Comparison of ENCODE assay signal across 8 cellular contexts in genomic region chr17:59707971-59708425, GRCh38. TPM values are rescaled to one million over a fixed set of nuclear protein-coding genes. Genes with fewer than 3 reads are reported as not detected.
A peak's percentile ranks its signal among the peaks of the same experiment; 100 is the strongest.
DNase-seq lines count a peak whose midpoint lies in the region; ATAC-seq lines count a peak whose summit lies in the region.

No MANE protein-coding gene starts in this region.

- no peak overlapping the region for H3K4ac ChIP-seq in mesendoderm (ENCODE audit: low read depth, low read length)

- H3K27ac ChIP-seq in Karpas-422 (ENCODE audit: low read length), result peak overlapping the region; percentile 85
- peak overlapping the region; percentile 89 for H3K27ac ChIP-seq in mesendoderm (ENCODE audit: low read depth, low read length)
- peak overlapping the region; percentile 73 to 88 for H3K27ac ChIP-seq in aorta (ENCODE audit: low read depth in 1 of 2, low read length in 2 of 2)

- peak overlapping the region; percentile 83 for H3K23ac ChIP-seq in mesendoderm (ENCODE audit: low read length)

- H3K36me3 ChIP-seq in Karpas-422 (ENCODE audit: insufficient read depth, low read length), result peaks cover 10% of the 10 kb centered on the region; the same call in 1 of the 2 replicates
- no peaks in the 10 kb centered on the region for H3K36me3 ChIP-seq in mesendoderm (ENCODE audit: control insufficient read depth, insufficient read depth, low read length)
- no peaks in the 10 kb centered on the region for H3K36me3 ChIP-seq in aorta (ENCODE audit: control insufficient read depth in 1 of 2, insufficient read depth in 2 of 2, low read length in 1 of 2)

- peak overlapping the region; percentile 86 for H3K4me2 ChIP-seq in Karpas-422 (ENCODE audit: low read depth, low read length, poor library complexity, severe bottlenecking)
- peak overlapping the region; percentile 99 for H3K4me2 ChIP-seq in mesendoderm (ENCODE audit: low read length)

- no peak overlapping the region for H2BK120ac ChIP-seq in mesendoderm (ENCODE audit: low read depth, low read length)

- no peak overlapping the region for H2AK5ac ChIP-seq in mesendoderm (ENCODE audit: low read length)

- H3K9me3 ChIP-seq in Karpas-422 (ENCODE audit: low read length) (no peaks in the 10 kb centered on the region), aorta (ENCODE audit: control insufficient read depth, low read length) (no peaks in the 10 kb centered on the region)

- DNase-seq in COLO829 (ENCODE audit: low spot score) (peak; percentile 28), Karpas-422 (peak; percentile 64), mesendoderm (no peak), aorta (no peak), GM19240 (ENCODE audit: insufficient read length, low spot score) (no peak)
- peak; percentile 8 for DNase-seq in central memory CD4-positive, alpha-beta T cell
- DNase-seq in activated CD4-positive, CD25-positive, alpha-beta regulatory T cell (lab: John Stamatoyannopoulos, UW), result no peak

- H3K9me2 ChIP-seq in Karpas-422 (replicated peaks; ENCODE audit: insufficient read depth, low read length), result no peaks in the 10 kb centered on the region

- H3K79me2 ChIP-seq in Karpas-422 (ENCODE audit: low read length), result peaks cover 98% of the 10 kb centered on the region
- peaks cover 66% of the 10 kb centered on the region for H3K79me2 ChIP-seq in mesendoderm (ENCODE audit: control insufficient read depth, insufficient read depth, low read length)

- H4K20me1 ChIP-seq in Karpas-422 (ENCODE audit: insufficient read depth, low read depth, low read length), result no peaks in the 10 kb centered on the region; the same call in 1 of the 2 replicates

- no peak overlapping the region for H2BK15ac ChIP-seq in mesendoderm (replicated peaks; ENCODE audit: low read depth)

- no peak for ATAC-seq in aorta (ENCODE audit: low FRiP score)
- ATAC-seq in HG02623 (IDR thresholded peaks at IDR 0.05; ENCODE audit: unreplicated experiment), result no peak

- H3K9ac ChIP-seq in Karpas-422 (ENCODE audit: low read length), result peak overlapping the region; percentile 90
- peak overlapping the region; percentile 98 for H3K9ac ChIP-seq in mesendoderm (ENCODE audit: low read length)

- H3K4me1 ChIP-seq in Karpas-422 (ENCODE audit: low read length) (peaks cover 51% of the 10 kb centered on the region), mesendoderm (ENCODE audit: control insufficient read depth, low read depth, low read length) (no peaks in the 10 kb centered on the region), aorta (ENCODE audit: control insufficient read depth in 1 of 2, insufficient read depth in 2 of 2, low read length in 2 of 2) (no peaks in the 10 kb centered on the region)

- no peak overlapping the region for H4K8ac ChIP-seq in mesendoderm (ENCODE audit: low read depth, low read length)

- peak overlapping the region; percentile 99 for H3K56ac ChIP-seq in mesendoderm (ENCODE audit: low read length)

- peaks cover 7% of the 10 kb centered on the region for H3K79me1 ChIP-seq in mesendoderm (ENCODE audit: low read length)

- H2BK5ac ChIP-seq in mesendoderm (ENCODE audit: low read length), result peak overlapping the region; percentile 90

- H3K4me3 ChIP-seq in Karpas-422 (ENCODE audit: low read length) (peak overlapping the region; percentile 91), mesendoderm (ENCODE audit: low read length) (peak overlapping the region; percentile 99), aorta (ENCODE audit: low read length in 2 of 2) (peak overlapping the region; percentile 64 to 86)

- H3K18ac ChIP-seq in mesendoderm (ENCODE audit: low read length), result no peak overlapping the region

- H3K27me3 ChIP-seq in Karpas-422 (ENCODE audit: low read length) (no peaks in the 10 kb centered on the region), mesendoderm (ENCODE audit: insufficient read depth, low read length, poor library complexity) (no peaks in the 10 kb centered on the region), aorta (ENCODE audit: control insufficient read depth in 1 of 2, insufficient read depth in 2 of 2, low read length in 1 of 2) (no peaks in the 10 kb centered on the region)

- intact Hi-C loops in aorta (cut with DNase I), result no loop called here

- no peak overlapping the region for H4K5ac ChIP-seq in mesendoderm (ENCODE audit: low read length)

- whole genome bisulfite sequencing in mesendoderm (ENCODE audit: extremely low coverage, insufficient coverage, low lambda C conversion rate), result no CpG with 5 or more reads among the region's 15 CpGs
- WGBS in aorta, 2 donors, result 0% methylated on average over 15 of the region's 15 CpGs

- peak overlapping the region; percentile 46; the same call in 1 of the 2 replicates for H2AFZ ChIP-seq in Karpas-422 (ENCODE audit: low read length)

RNA-seq across cellular contexts. Expression of gene VMP1, which starts 0.5 kb away (rescaled TPM):
- total RNA-seq in Karpas-422 (2014; rRNA removed; shearing (Covaris generic); ENCODE audit: low replicate concordance), result 34.3 and 69.4 TPM in 2 replicates
- 46.2 TPM for polyA plus RNA-seq in mesendoderm (2013, experiment 1 of 2)
- polyA plus RNA-seq in mesendoderm (2013, experiment 2 of 2), result 44.2 TPM
- total RNA-seq in aorta, result 100 to 1,000 TPM; 451 to 507 TPM
- polyA plus RNA-seq in aorta, result 100 to 1,000 TPM in 1 of 2 donors, 10 to 100 TPM in 1; 43.3 to 253 TPM

RNA-seq across cellular contexts. Expression of gene PTRH2, which starts 0.8 kb away (rescaled TPM):
- 48.0 and 51.6 TPM in 2 replicates for total RNA-seq in Karpas-422 (2014; rRNA removed; shearing (Covaris generic); ENCODE audit: low replicate concordance)
- 47.3 TPM for polyA plus RNA-seq in mesendoderm (2013, experiment 1 of 2)
- polyA plus RNA-seq in mesendoderm (2013, experiment 2 of 2), result 46.9 TPM
- total RNA-seq in aorta, result 10 to 100 TPM; 14.8 to 19.6 TPM
- 10 to 100 TPM; 13.4 to 16.8 TPM for polyA plus RNA-seq in aorta

Comparison
In these comparisons a context has a peak if more than half of its experiments do, and no peak if none do; other contexts are left out.
1. DNase-seq: peak in COLO829 (single experiment), Karpas-422 (single experiment) and central memory CD4-positive, alpha-beta T cell (single experiment); none in mesendoderm (single experiment), aorta (0 of 2), activated CD4-positive, CD25-positive, alpha-beta regulatory T cell (0 of 4) and GM19240 (single experiment).
2. Peak in every context shown above with its lines, with median percentiles within 50 percentile points of each other: H3K27ac ChIP-seq and H3K4me3 ChIP-seq.